In genomic region chr22:47776329-47776728, GRCh38 we compare ENCODE assay signal across 15 cellular contexts.
"Had no signal": no experiment of that assay in that cellular context is flagged by ENCODE, and none has a peak within 500 bp of the region (broad histone marks: within the 10 kb centered on the region; RNA-seq: fewer than 3 reads in every experiment).

No MANE protein-coding gene starts in this region.

- H3K27me3 Mint-ChIP-seq: activated CD4-positive, alpha-beta memory T cell treated with anti-CD3 and anti-CD28 coated beads, Interleukin-2, amount 10 ng/mL, durations not matched to agents 7 days and 5 days; activated naive CD4-positive, alpha-beta T cell treated with anti-CD3 and anti-CD28 coated beads, Interleukin-2, amount 50 U/mL, for 24 hours; T-cell had no signal

- H3K27me3 ChIP-seq: pancreas had no signal

- ATAC-seq: left colon, lower lobe of right lung, T-cell had no signal

- FAIRE-seq: colon, pancreas had no signal

- DNase-seq: activated CD4-positive, alpha-beta memory T cell treated with anti-CD3 and anti-CD28 coated beads, Interleukin-2, amount 10 ng/mL, durations not matched to agents 7 days and 5 days; activated T-cell treated with anti-CD3 and anti-CD28 coated beads, Interleukin-2, amount 50 U/mL, for 24 hours; foreskin fibroblast; glutamatergic neuron; lower lobe of right lung; pancreas; stimulated activated CD4-positive, alpha-beta T cell treated with anti-CD3 and anti-CD28 coated beads, Interleukin-12 subunit alpha, Interleukin-12 subunit beta, amount 100 ng/mL, for 4 hours; stimulated activated CD4-positive, alpha-beta T cell treated with anti-CD3 and anti-CD28 coated beads, Interleukin-2, amount 100 ng/mL, for 24 hours; T-cell; T-helper 9 cell had no signal

- H3K4me1 ChIP-seq: lower lobe of right lung, pancreas had no signal

- H3K4me3 ChIP-seq: lower lobe of right lung, pancreas, thoracic aorta had no signal

- H3K9me3 ChIP-seq: lower lobe of right lung, pancreas, thoracic aorta had no signal

- H3K36me3 Mint-ChIP-seq: activated naive CD4-positive, alpha-beta T cell treated with anti-CD3 and anti-CD28 coated beads, Interleukin-2, amount 50 U/mL, for 24 hours; mesothelial cell of epicardium; T-cell had no signal

- H3K27ac ChIP-seq: lower lobe of right lung, pancreas, thoracic aorta had no signal

- H3K4me3 Mint-ChIP-seq: activated CD4-positive, alpha-beta memory T cell treated with anti-CD3 and anti-CD28 coated beads, Interleukin-2, amount 10 ng/mL, durations not matched to agents 7 days and 5 days; activated naive CD4-positive, alpha-beta T cell treated with anti-CD3 and anti-CD28 coated beads, Interleukin-2, amount 50 U/mL, for 24 hours; activated T-cell treated with anti-CD3 and anti-CD28 coated beads, Interleukin-2, amount 50 U/mL, for 24 hours; mesothelial cell of epicardium; T-cell had no signal

- H3K9me3 Mint-ChIP-seq: activated CD4-positive, alpha-beta memory T cell treated with anti-CD3 and anti-CD28 coated beads, Interleukin-2, amount 10 ng/mL, durations not matched to agents 7 days and 5 days; activated naive CD4-positive, alpha-beta T cell treated with anti-CD3 and anti-CD28 coated beads, Interleukin-2, amount 50 U/mL, for 24 hours had no signal

- H3K36me3 ChIP-seq: lower lobe of right lung, pancreas, thoracic aorta had no signal

- H3K27ac Mint-ChIP-seq: activated CD4-positive, alpha-beta memory T cell treated with anti-CD3 and anti-CD28 coated beads, Interleukin-2, amount 10 ng/mL, durations not matched to agents 7 days and 5 days; activated naive CD4-positive, alpha-beta T cell treated with anti-CD3 and anti-CD28 coated beads, Interleukin-2, amount 50 U/mL, for 24 hours; activated T-cell treated with anti-CD3 and anti-CD28 coated beads, Interleukin-2, amount 50 U/mL, for 24 hours; mesothelial cell of epicardium; T-cell had no signal

- H3K4me1 Mint-ChIP-seq: activated CD4-positive, alpha-beta memory T cell treated with anti-CD3 and anti-CD28 coated beads, Interleukin-2, amount 10 ng/mL, durations not matched to agents 7 days and 5 days; activated naive CD4-positive, alpha-beta T cell treated with anti-CD3 and anti-CD28 coated beads, Interleukin-2, amount 50 U/mL, for 24 hours; mesothelial cell of epicardium; T-cell had no signal
